In the genomic region with DNA sequence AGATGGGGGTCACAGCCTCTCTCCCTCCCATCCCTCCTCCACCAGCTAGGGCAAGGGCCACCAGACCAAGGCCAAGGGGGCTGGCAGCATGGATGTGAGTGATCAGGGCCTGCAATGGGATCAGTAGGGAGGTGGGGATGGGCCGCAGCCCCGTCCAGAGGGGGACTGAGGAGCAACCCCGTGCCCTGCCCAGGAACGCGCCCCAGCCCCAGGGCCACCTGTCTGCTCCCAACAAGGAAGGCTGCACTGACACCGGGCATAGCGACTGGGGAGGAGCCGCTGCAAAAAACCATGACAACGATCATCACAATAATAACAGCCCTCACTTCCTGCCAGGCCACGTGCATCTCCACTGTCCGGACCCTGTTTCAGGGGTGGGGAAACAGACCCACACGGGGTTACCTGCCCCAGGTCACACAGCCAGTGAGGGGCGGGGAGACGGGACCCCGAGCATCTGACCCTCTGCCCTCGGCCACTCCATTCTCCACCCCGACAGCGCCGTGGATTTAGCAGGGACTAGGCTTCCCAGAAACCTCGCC, we compare ENCODE assay signal across 8 cellular contexts. TPM values are rescaled to one million over a fixed set of nuclear protein-coding genes. Genes with fewer than 3 reads are reported as not detected.
DNase-seq lines count a peak whose midpoint lies in the region; TF ChIP-seq lines count a peak whose summit lies in the region.

No MANE protein-coding gene starts in this region.

- peak overlapping the region in 1 of 2 donors; percentile 37 for H3K27ac ChIP-seq in ovary

- TF ChIP-seq POLR2A in ovary (IDR thresholded peaks at IDR 0.05) = no peak

- H3K36me3 ChIP-seq in ovary = no peaks in the 10 kb centered on the region

- no peaks in the 10 kb centered on the region for H3K9me3 ChIP-seq in ovary

- DNase-seq in Daoy (ENCODE audit: low read depth) = peak; percentile 41
- peak in 2 of 3 experiments; percentile 91 to 94 for DNase-seq in NCI-H1417 (lab: John Stamatoyannopoulos, UW)
- peak; percentile 77 for DNase-seq in dermis blood vessel endothelial cell
- DNase-seq in ovary = peak in 3 of 5 donors; percentile 51 to 66 (median 56)
- DNase-seq in RPMI8226 = no peak
- no peak for DNase-seq in GM13977 (ENCODE audit: low spot score)
- DNase-seq in AML-193 (lab: John Stamatoyannopoulos, UW) = no peak
- DNase-seq in NCI-H1930 (lab: John Stamatoyannopoulos, UW) = no peak

- in situ Hi-C loops in GM13977 (cut with MboI; ENCODE audit: low pct_unique_long_range_greater_than_20kb, low sequenced_read_pairs, unreplicated experiment) = no loop called here

- TF ChIP-seq CTCF in ovary (IDR thresholded peaks at IDR 0.05) (no peak), GM13977 (IDR thresholded peaks at IDR 0.05; ENCODE audit: extremely low read depth, insufficient read depth, missing control alignments) (no peak)

- H3K4me1 ChIP-seq in ovary (ENCODE audit: insufficient read depth) = peaks cover 57% of the 10 kb centered on the region

- intact Hi-C loops in ovary (cut with DNase I) = no loop called here

- peak overlapping the region; percentile 10 for H3K4me3 ChIP-seq in ovary

- no peaks in the 10 kb centered on the region for H3K27me3 ChIP-seq in ovary

- TF ChIP-seq EP300 in ovary (IDR thresholded peaks at IDR 0.05) = no peak

- WGBS in ovary, 3 donors = 15 to 17% (median 16%) methylated on average over 20 of the region's 20 CpGs

RNA-seq across cellular contexts. Expression of a gene that starts 24.3 kb away (rescaled TPM):
- total RNA-seq in Daoy (2014; rRNA removed; shearing (Covaris generic)) = 29.8 and 57.9 TPM in 2 replicates
- total RNA-seq in dermis blood vessel endothelial cell = 25.7 and 44.3 TPM in 2 replicates
- 100 to 1,000 TPM in 6 of 7 donors, 10 to 100 TPM in 1; 89.5 to 376 (median 270) TPM for total RNA-seq in ovary
- 100 to 1,000 TPM in 1 of 2 donors, 10 to 100 TPM in 1; 18.2 to 107 TPM for polyA plus RNA-seq in ovary

Comparison
In these comparisons a context has a peak if more than half of its experiments do, and no peak if none do; other contexts are left out.
1. DNase-seq: peak in Daoy (single experiment), NCI-H1417 (2 of 3), dermis blood vessel endothelial cell (single experiment) and ovary (3 of 5); none in RPMI8226 (single experiment), GM13977 (single experiment), AML-193 (0 of 2) and NCI-H1930 (0 of 2).